ENCODE assay signal across 22 cellular contexts in the genomic region with DNA sequence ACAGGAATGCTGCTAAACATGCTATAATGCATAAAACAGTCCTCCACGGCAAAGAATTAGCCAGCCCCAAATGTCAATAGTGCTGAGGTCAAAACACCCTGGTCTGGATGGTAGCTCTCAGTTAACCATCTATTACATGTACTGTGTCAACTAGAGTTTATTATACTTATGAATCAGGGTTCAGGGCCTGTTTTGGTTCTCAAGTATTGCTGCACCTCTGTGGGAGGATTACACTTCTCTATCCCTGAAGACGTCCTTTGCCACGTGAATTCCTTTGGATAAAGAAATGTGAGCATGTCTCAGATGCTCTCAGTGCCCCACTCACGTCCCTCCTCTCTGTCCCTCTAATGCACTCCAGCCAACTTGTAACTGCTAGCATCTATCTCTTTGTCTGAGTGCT. TPM values are rescaled to one million over a fixed set of nuclear protein-coding genes. Genes with fewer than 3 reads are reported as not detected.
"Had no signal": no experiment of that assay in that cellular context is flagged by ENCODE, and none has a peak within 500 bp of the region (broad histone marks: within the 10 kb centered on the region; RNA-seq: fewer than 3 reads in every experiment).

No MANE protein-coding gene starts in this region.

- H3K27ac ChIP-seq: foreskin keratinocyte, testis, upper lobe of left lung had no signal

- H3K36me3 ChIP-seq: right atrium auricular region, upper lobe of left lung had no signal

- DNase-seq: activated B cell treated with CpG ODN at 0.5 μM for 24 hours; activated CD4-positive, alpha-beta memory T cell treated with anti-CD3 and anti-CD28 coated beads for 36 hours; activated CD4-positive, alpha-beta T cell treated with anti-CD3 and anti-CD28 coated beads for 4 hours; activated CD8-positive, alpha-beta memory T cell treated with anti-CD3 and anti-CD28 coated beads, Interleukin-2, amount 10 ng/mL, durations not matched to agents 7 days and 5 days; activated naive CD4-positive, alpha-beta T cell; activated naive CD8-positive, alpha-beta T cell treated with anti-CD3 and anti-CD28 coated beads, Interleukin-2, amount 10 ng/mL, durations not matched to agents 7 days and 5 days; anterior cingulate cortex; cerebellar nuclear complex; foreskin keratinocyte; glutamatergic neuron; kidney; occipital lobe; stimulated activated naive CD8-positive, alpha-beta T cell treated with anti-CD3 and anti-CD28 coated beads, Interleukin-15, amount 100 ng/mL, for 72 hours; T-helper 1 cell; T-helper 9 cell; testis; upper lobe of left lung had no signal

- H3K9me3 ChIP-seq: testis, upper lobe of left lung had no signal

- H3K4me1 ChIP-seq: foreskin keratinocyte had no signal

- H3K4me1 Mint-ChIP-seq: activated B cell treated with CpG ODN at 0.5 μM for 24 hours; activated CD8-positive, alpha-beta memory T cell treated with anti-CD3 and anti-CD28 coated beads, Interleukin-2, amount 10 ng/mL, durations not matched to agents 7 days and 5 days; activated naive CD8-positive, alpha-beta T cell treated with anti-CD3 and anti-CD28 coated beads, Interleukin-2, amount 10 ng/mL, durations not matched to agents 7 days and 5 days; stimulated activated naive CD8-positive, alpha-beta T cell treated with anti-CD3 and anti-CD28 coated beads, Interleukin-15, amount 100 ng/mL, for 72 hours had no signal

- H3K9me3 Mint-ChIP-seq: activated B cell treated with CpG ODN at 0.5 μM for 24 hours had no signal

- H3K27me3 Mint-ChIP-seq: activated B cell treated with CpG ODN at 0.5 μM for 24 hours; activated CD4-positive, alpha-beta memory T cell treated with anti-CD3 and anti-CD28 coated beads for 36 hours; activated CD8-positive, alpha-beta memory T cell treated with anti-CD3 and anti-CD28 coated beads, Interleukin-2, amount 10 ng/mL, durations not matched to agents 7 days and 5 days had no signal

- H3K4me3 Mint-ChIP-seq: activated B cell treated with CpG ODN at 0.5 μM for 24 hours; activated CD4-positive, alpha-beta memory T cell treated with anti-CD3 and anti-CD28 coated beads for 36 hours; activated CD8-positive, alpha-beta memory T cell treated with anti-CD3 and anti-CD28 coated beads, Interleukin-2, amount 10 ng/mL, durations not matched to agents 7 days and 5 days; activated naive CD8-positive, alpha-beta T cell treated with anti-CD3 and anti-CD28 coated beads, Interleukin-2, amount 10 ng/mL, durations not matched to agents 7 days and 5 days; stimulated activated naive CD8-positive, alpha-beta T cell treated with anti-CD3 and anti-CD28 coated beads, Interleukin-15, amount 100 ng/mL, for 72 hours had no signal

- H3K4me3 ChIP-seq: right atrium auricular region, skin epidermis, testis, upper lobe of left lung had no signal

- H3K27me3 ChIP-seq: right atrium auricular region, testis, upper lobe of left lung had no signal

- H3K36me3 Mint-ChIP-seq: activated CD4-positive, alpha-beta memory T cell treated with anti-CD3 and anti-CD28 coated beads for 36 hours; activated CD8-positive, alpha-beta memory T cell treated with anti-CD3 and anti-CD28 coated beads, Interleukin-2, amount 10 ng/mL, durations not matched to agents 7 days and 5 days had no signal

- ATAC-seq: activated CD8-positive, alpha-beta memory T cell treated with anti-CD3 and anti-CD28 coated beads, Interleukin-2, amount 10 ng/mL, durations not matched to agents 7 days and 5 days; foreskin keratinocyte; left lobe of liver; stimulated activated naive CD8-positive, alpha-beta T cell treated with anti-CD3 and anti-CD28 coated beads, Interleukin-15, amount 100 ng/mL, for 72 hours had no signal

- H3K27ac Mint-ChIP-seq: activated B cell treated with CpG ODN at 0.5 μM for 24 hours; activated CD4-positive, alpha-beta memory T cell treated with anti-CD3 and anti-CD28 coated beads for 36 hours; activated CD8-positive, alpha-beta memory T cell treated with anti-CD3 and anti-CD28 coated beads, Interleukin-2, amount 10 ng/mL, durations not matched to agents 7 days and 5 days; activated naive CD8-positive, alpha-beta T cell treated with anti-CD3 and anti-CD28 coated beads, Interleukin-2, amount 10 ng/mL, durations not matched to agents 7 days and 5 days had no signal

RNA-seq across cellular contexts. Expression of a gene that starts 53.4 kb away (rescaled TPM):
- total RNA-seq: activated B cell treated with CpG ODN at 0.5 μM for 24 hours; activated CD4-positive, alpha-beta memory T cell treated with anti-CD3 and anti-CD28 coated beads for 36 hours; activated CD8-positive, alpha-beta memory T cell treated with anti-CD3 and anti-CD28 coated beads, Interleukin-2, amount 10 ng/mL, durations not matched to agents 7 days and 5 days; activated naive CD8-positive, alpha-beta T cell treated with anti-CD3 and anti-CD28 coated beads, Interleukin-2, amount 10 ng/mL, durations not matched to agents 7 days and 5 days; dermis microvascular lymphatic vessel endothelial cell; foreskin keratinocyte; lung microvascular endothelial cell had no signal
- polyA plus RNA-seq: foreskin keratinocyte had no signal
